In genomic region chr12:50924131-50924438, GRCh38 we compare ENCODE assay signal across 8 cellular contexts. TPM values are rescaled to one million over a fixed set of nuclear protein-coding genes. Genes with fewer than 3 reads are reported as not detected.
A peak's percentile ranks its signal among the peaks of the same experiment; 100 is the strongest.
DNase-seq lines count a peak whose midpoint lies in the region; ATAC-seq lines count a peak whose summit lies in the region.

No MANE protein-coding gene starts in this region.

- H3K9me3 ChIP-seq in right cardiac atrium (ENCODE audit: control insufficient read depth, low read length), result no peaks in the 10 kb centered on the region

- peak overlapping the region; percentile 99 for H3K27ac ChIP-seq in right cardiac atrium (ENCODE audit: low read length)

- peaks cover 20 to 39% (median 30%) of the 10 kb centered on the region in 3 donors for H3K4me1 Mint-ChIP-seq in T-cell

- H3K4me3 ChIP-seq in right cardiac atrium (ENCODE audit: low read length), result peak overlapping the region; percentile 99

- ATAC-seq in T-cell (replicated peaks in 1 of 4), result no peak
- ATAC-seq in right cardiac atrium, result peak in 1 of 2 donors; percentile 5
- ATAC-seq in stimulated activated naive CD8-positive, alpha-beta T cell treated with anti-CD3 and anti-CD28 coated beads, Interleukin-15, Interleukin-2, amounts not matched to agents 100 U/mL and 50 U/mL, for 24 hours, result peak; percentile 12
- no peak for ATAC-seq in GM21717 (IDR thresholded peaks at IDR 0.05; ENCODE audit: unreplicated experiment)
- ATAC-seq in HG03135 (IDR thresholded peaks at IDR 0.05; ENCODE audit: unreplicated experiment), result no peak

- H3K4me3 Mint-ChIP-seq in T-cell, result peak overlapping the region; percentile 29 to 78 (median 38)

- CTCF ChIA-PET in T-cell (lab: Charles Lee), result interaction anchor here in 1 of 2 donors (0.7 to 1.6 kb wide), 2 partner anchors 152 to 159 kb away, joined by 3 read pairs; no protein-coding TSS in a partner anchor

- intact Hi-C loops in right cardiac atrium (cut with DNase I), result loop anchor here in 2 of 4 donors (5.0 to 10.0 kb wide), 2 partner anchors 61 to 63 kb away; no protein-coding TSS in a partner anchor

- no peaks in the 10 kb centered on the region for H3K36me3 Mint-ChIP-seq in T-cell

- no peaks in the 10 kb centered on the region for H3K27me3 ChIP-seq in right cardiac atrium (ENCODE audit: control insufficient read depth, insufficient read depth)

- H3K9me3 Mint-ChIP-seq in T-cell, result no peaks in the 10 kb centered on the region

- no peaks in the 10 kb centered on the region for H3K27me3 Mint-ChIP-seq in T-cell

- H3K4me1 ChIP-seq in right cardiac atrium (ENCODE audit: control insufficient read depth, insufficient read depth, low read length), result peaks cover 8% of the 10 kb centered on the region

- POLR2A ChIA-PET in T-cell (lab: Charles Lee), result no interaction called here

- peak overlapping the region; percentile 57 to 75 for H3K27ac Mint-ChIP-seq in T-cell

- peak; percentile 61 for DNase-seq in DMS 273 (lab: John Stamatoyannopoulos, UW; ENCODE audit: unreplicated experiment)
- DNase-seq in DMS 273 treated with DMSO at 0.1 percent for 48 hours (lab: John Stamatoyannopoulos, UW), result no peak
- no peak for DNase-seq in T-cell
- DNase-seq in right cardiac atrium, result no peak
- DNase-seq in stimulated activated naive CD8-positive, alpha-beta T cell treated with anti-CD3 and anti-CD28 coated beads, Interleukin-15, Interleukin-2, amounts not matched to agents 100 U/mL and 50 U/mL, for 24 hours, result no peak
- no peak for DNase-seq in ecto neural progenitor cell (ENCODE audit: low spot score)

- WGBS in right cardiac atrium, result 2% methylated on average over 4 of the region's 4 CpGs

RNA-seq across cellular contexts. Expression of gene HIGD1C, which starts 28.3 kb away (rescaled TPM):
- total RNA-seq in T-cell, result not detected
- total RNA-seq in right cardiac atrium, result not detected
- not detected for polyA plus RNA-seq in right cardiac atrium
